In the genomic region with DNA sequence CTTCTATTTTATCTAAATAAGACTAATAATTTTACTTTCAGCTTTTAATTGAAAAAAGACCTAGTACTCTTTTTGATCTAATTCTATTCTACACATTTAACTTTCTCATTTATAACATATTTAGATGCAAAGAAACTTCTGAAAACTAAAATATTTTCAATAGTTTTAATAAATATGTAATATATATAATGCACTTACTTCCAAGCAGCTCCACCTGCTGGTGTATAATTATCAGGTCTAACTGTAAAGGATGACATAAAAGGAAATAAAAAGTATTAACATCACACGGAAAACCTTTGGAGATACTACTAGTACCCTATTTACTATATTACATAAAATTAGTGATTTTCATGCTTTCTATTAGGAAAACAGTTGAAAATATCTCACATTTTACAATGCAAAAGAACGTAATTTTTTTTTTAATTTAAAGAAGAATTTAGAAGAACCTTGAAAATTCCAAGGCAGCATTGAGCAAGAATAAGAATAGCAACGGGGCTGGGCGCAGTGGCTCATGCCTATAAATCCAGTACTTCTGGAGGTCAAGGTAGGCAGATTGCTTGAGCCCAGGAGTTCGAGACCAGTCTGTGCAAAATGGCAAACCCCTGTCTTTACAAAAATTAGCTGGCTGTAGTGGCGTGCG, we compare ENCODE assay signal across 11 cellular contexts. TPM values are rescaled to one million over a fixed set of nuclear protein-coding genes. Genes with fewer than 3 reads are reported as not detected.
DNase-seq lines count a peak whose midpoint lies in the region; ATAC-seq and TF ChIP-seq lines count a peak whose summit lies in the region.
"Had no signal": no experiment of that assay in that cellular context is flagged by ENCODE, and none has a peak within 500 bp of the region (broad histone marks: within the 10 kb centered on the region; RNA-seq: fewer than 3 reads in every experiment).

No MANE protein-coding gene starts in this region.

- H3K4me1 Mint-ChIP-seq in neural progenitor cell: no peaks in the 10 kb centered on the region

- H3K4me3 Mint-ChIP-seq in neural progenitor cell: no peak overlapping the region

- intact Hi-C loops in mammary epithelial cell (cut with micrococcal nuclease): no loop called here

- H3K4me2 ChIP-seq in mammary epithelial cell (ENCODE audit: insufficient read depth, low read depth, low read length) (peak overlapping the region; percentile 16), neural progenitor cell (no peak overlapping the region)

- H3K27me3 ChIP-seq in mammary epithelial cell (ENCODE audit: insufficient read depth, low read length): no peaks in the 10 kb centered on the region
- H3K27me3 ChIP-seq in neural progenitor cell: no peaks in the 10 kb centered on the region

- no peak for ATAC-seq in GM21723 (IDR thresholded peaks at IDR 0.05; ENCODE audit: unreplicated experiment)

- no peak overlapping the region for H3K27ac Mint-ChIP-seq in neural progenitor cell

- dilution Hi-C loops in mammary epithelial cell (cut with HindIII; ENCODE audit: low sequenced_read_pairs): no loop called here

- 55% methylated on average over 7 of the region's 7 CpGs for WGBS in mammary epithelial cell (ENCODE audit: low coverage, missing lambda C conversion rate)

- DNase-seq in DMS53 (lab: John Stamatoyannopoulos, UW) (peak; percentile 47), DMS53 treated with DMSO at 0.1 percent for 48 hours (lab: John Stamatoyannopoulos, UW; ENCODE audit: unreplicated experiment) (no peak), mammary epithelial cell (no peak), neural progenitor cell (ENCODE audit: low spot score) (peak; percentile 19), inferior parietal cortex (ENCODE audit: extremely low spot score) (no peak), hypothalamus (lab: John Stamatoyannopoulos, UW) (no peak)
- DNase-seq: activated CD4-positive, alpha-beta T cell treated with anti-CD3 and anti-CD28 coated beads, Interleukin-2, amount 50 U/mL, for 48 hours; KBM-7 had no signal

- H4K20me1 ChIP-seq in mammary epithelial cell (ENCODE audit: insufficient read depth, low read length): no peaks in the 10 kb centered on the region
- H4K20me1 ChIP-seq in neural progenitor cell (ENCODE audit: low read depth): no peaks in the 10 kb centered on the region

- BruUV-seq in mammary epithelial cell (replicated peaks; lab: Mats Ljungman, UMichigan): no TSS peak

- no peak overlapping the region for H3K4me3 ChIP-seq in mammary epithelial cell (replicated peaks in 1 of 3; ENCODE audit: insufficient read depth in 1 of 3, low read depth in 2 of 3, low read length in 3 of 3)
- H3K4me3 ChIP-seq in neural progenitor cell: no peak overlapping the region
- H3K4me3 ChIP-seq: skin epidermis had no signal

- H3K9me3 Mint-ChIP-seq in neural progenitor cell: no peaks in the 10 kb centered on the region

- CTCF ChIA-PET in mammary epithelial cell (lab: Charles Lee; ENCODE audit: low non-redundant PET): interaction anchor here (0.5 to 0.7 kb wide), 2 partner anchors 10 to 265 kb away, joined by 3 read pairs; no protein-coding TSS in a partner anchor

- H3K4me1 ChIP-seq in mammary epithelial cell (ENCODE audit: insufficient read depth, low read length) (peaks cover 5% of the 10 kb centered on the region), neural progenitor cell (no peaks in the 10 kb centered on the region)

- H3K79me2 ChIP-seq in mammary epithelial cell (ENCODE audit: insufficient read depth, low read length) (no peaks in the 10 kb centered on the region), neural progenitor cell (ENCODE audit: low read depth) (no peaks in the 10 kb centered on the region)

- H3K36me3 Mint-ChIP-seq in neural progenitor cell: no peaks in the 10 kb centered on the region

- H3K27me3 Mint-ChIP-seq in neural progenitor cell (ENCODE audit: insufficient read depth, low read depth): no peaks in the 10 kb centered on the region

- H2AFZ ChIP-seq in mammary epithelial cell (ENCODE audit: low read depth, low read length) (no peak overlapping the region), neural progenitor cell (replicated peaks) (no peak overlapping the region)

- H3K36me3 ChIP-seq in mammary epithelial cell (ENCODE audit: insufficient read depth, low read length) (no peaks in the 10 kb centered on the region), neural progenitor cell (no peaks in the 10 kb centered on the region)

- TF ChIP-seq CTCF in LNCAP (IDR thresholded peaks at IDR 0.05) (peak; percentile 46), mammary epithelial cell (conservative IDR thresholded peaks at IDR 0.05 in 1 of 2, IDR thresholded peaks at IDR 0.05 in 1 of 2; ENCODE audit: extremely low read depth in 1 of 2, insufficient read depth in 1 of 2, low read depth in 1 of 2, low read length in 2 of 2) (peak; percentile 41 to 44), neural progenitor cell (IDR thresholded peaks at IDR 0.05) (peak; percentile 53)

- H3K9ac ChIP-seq in mammary epithelial cell (ENCODE audit: insufficient read depth, low read length) (no peak overlapping the region), neural progenitor cell (no peak overlapping the region)

- H3K9me3 ChIP-seq in mammary epithelial cell (replicated peaks; ENCODE audit: insufficient read depth, low read length) (no peaks in the 10 kb centered on the region), neural progenitor cell (ENCODE audit: low read depth) (no peaks in the 10 kb centered on the region)

- in situ Hi-C loops in mammary epithelial cell (cut with MboI; ENCODE audit: low sequenced_read_pairs in 2 of 2): loop anchor here (25.0 kb wide), 2 partner anchors 383 to 533 kb away; no protein-coding TSS in a partner anchor

- H3K27ac ChIP-seq in mammary epithelial cell (ENCODE audit: insufficient read depth, low read depth, low read length): no peak overlapping the region
- H3K27ac ChIP-seq in neural progenitor cell: no peak overlapping the region
- H3K27ac ChIP-seq: skin epidermis had no signal

- no peaks in the 10 kb centered on the region for H3F3A ChIP-seq in neural progenitor cell (ENCODE audit: low read depth)

RNA-seq across cellular contexts. Expression of gene PLSCR5, which starts 10.2 kb away (rescaled TPM):
- total RNA-seq in mammary epithelial cell (not detected), neural progenitor cell (ENCODE audit: low replicate concordance) (not detected in 2 replicates)
- polyA plus RNA-seq in mammary epithelial cell: not detected
- polyA minus RNA-seq in mammary epithelial cell: not detected

RNA-seq across cellular contexts. Expression of gene PLSCR1, which starts 50.6 kb away (rescaled TPM):
- total RNA-seq in mammary epithelial cell: 10 to 100 TPM; 23.0 to 53.8 TPM
- 38.6 TPM for polyA plus RNA-seq in mammary epithelial cell
- 38.9 TPM for polyA minus RNA-seq in mammary epithelial cell
- 16.8 and 23.9 TPM in 2 replicates for total RNA-seq in neural progenitor cell (ENCODE audit: low replicate concordance)

Comparison
In these comparisons a context has a peak if more than half of its experiments do, and no peak if none do; other contexts are left out.
1. DNase-seq: peak in DMS53 (single experiment) and neural progenitor cell (single experiment); none in DMS53 treated with DMSO at 0.1 percent for 48 hours (single experiment), mammary epithelial cell (single experiment), inferior parietal cortex (single experiment) and hypothalamus (0 of 51).
2. Peak in every context shown above with its lines, with median percentiles within 50 percentile points of each other: CTCF ChIP-seq.